Comparison of ENCODE assay signal across 8 cellular contexts in genomic region chr1:54887665-54888071, GRCh38. TPM values are rescaled to one million over a fixed set of nuclear protein-coding genes. Genes with fewer than 3 reads are reported as not detected.
DNase-seq lines count a peak whose midpoint lies in the region; ATAC-seq, FAIRE-seq and TF ChIP-seq lines count a peak whose summit lies in the region.

No MANE protein-coding gene starts in this region.

- H3K36me3 Mint-ChIP-seq in naive thymus-derived CD8-positive, alpha-beta T cell, result no peaks in the 10 kb centered on the region

- H2AFZ ChIP-seq in ACC112 (ENCODE audit: low read length, unreplicated experiment), result peak overlapping the region; percentile 19

- peaks cover 13 to 30% (median 18%) of the 10 kb centered on the region in 4 donors for H3K4me1 Mint-ChIP-seq in naive thymus-derived CD8-positive, alpha-beta T cell

- H3K36me3 ChIP-seq in ACC112 (ENCODE audit: insufficient read depth, low read length) (peaks cover 9% of the 10 kb centered on the region; the same call in 1 of the 2 replicates), SJCRH30 (no peaks in the 10 kb centered on the region), esophagus muscularis mucosa (no peaks in the 10 kb centered on the region)

- TF ChIP-seq CTCF in esophagus muscularis mucosa (IDR thresholded peaks at IDR 0.05), result no peak

- H3K4me3 ChIP-seq in ACC112 (ENCODE audit: low read depth, low read length), result peak overlapping the region; percentile 92
- H3K4me3 ChIP-seq in SJCRH30, result peak overlapping the region; percentile 76
- peak overlapping the region; percentile 65 to 74 (median 70) for H3K4me3 ChIP-seq in esophagus muscularis mucosa

- DNase-seq in SJCRH30 (no peak), esophagus muscularis mucosa (ENCODE audit: extremely low spot score) (no peak), NCI-H526 treated with DMSO at 0.1 percent for 48 hours (lab: John Stamatoyannopoulos, UW) (no peak), GM12891 (ENCODE audit: insufficient read length, low spot score) (no peak)
- DNase-seq in naive thymus-derived CD8-positive, alpha-beta T cell, result no peak

- H3K9me3 Mint-ChIP-seq in naive thymus-derived CD8-positive, alpha-beta T cell, result no peaks in the 10 kb centered on the region

- no peak for FAIRE-seq in GM12891 (lab: Jason Lieb, UNC)

- no peak overlapping the region for H3K27ac Mint-ChIP-seq in naive thymus-derived CD8-positive, alpha-beta T cell

- TF ChIP-seq EP300 in esophagus muscularis mucosa (IDR thresholded peaks at IDR 0.05), result no peak

- intact Hi-C loops in esophagus muscularis mucosa (cut with DNase I), result no loop called here

- H3K27ac ChIP-seq in ACC112 (ENCODE audit: low read depth, low read length), result no peak overlapping the region
- peak overlapping the region; percentile 42 for H3K27ac ChIP-seq in SJCRH30
- H3K27ac ChIP-seq in esophagus muscularis mucosa (replicated peaks in 1 of 4), result peak overlapping the region in 2 of 4 donors; percentile 41 to 54

- POLR2A ChIA-PET in naive thymus-derived CD8-positive, alpha-beta T cell (lab: Charles Lee), result interaction anchor here (0.6 to 0.9 kb wide), 2 partner anchors 477 to 1560 kb away, joined by 3 to 4 read pairs; no protein-coding TSS in a partner anchor

- H3K27me3 ChIP-seq in ACC112 (ENCODE audit: insufficient read depth, low read length), result no peaks in the 10 kb centered on the region
- no peaks in the 10 kb centered on the region for H3K27me3 ChIP-seq in SJCRH30
- peaks cover 0 to 6% (median 0%) of the 10 kb centered on the region in 4 donors for H3K27me3 ChIP-seq in esophagus muscularis mucosa

- peak; percentile 12 for ATAC-seq in GM21447 (IDR thresholded peaks at IDR 0.05; ENCODE audit: unreplicated experiment)
- ATAC-seq in naive thymus-derived CD8-positive, alpha-beta T cell, result no peak
- no peak for ATAC-seq in GM19023 (IDR thresholded peaks at IDR 0.05; ENCODE audit: unreplicated experiment)

- H3K4me3 Mint-ChIP-seq in naive thymus-derived CD8-positive, alpha-beta T cell, result peak overlapping the region; percentile 67 to 97 (median 88)

- H3K4me1 ChIP-seq in ACC112 (ENCODE audit: control insufficient read depth, insufficient read depth, low read length, unreplicated experiment) (peaks cover 35% of the 10 kb centered on the region), SJCRH30 (no peaks in the 10 kb centered on the region), esophagus muscularis mucosa (peaks cover 5 to 25% (median 22%) of the 10 kb centered on the region in 4 donors)

- H3K9me3 ChIP-seq in SJCRH30 (replicated peaks) (no peaks in the 10 kb centered on the region), esophagus muscularis mucosa (no peaks in the 10 kb centered on the region)

- TF ChIP-seq POLR2A in esophagus muscularis mucosa (IDR thresholded peaks at IDR 0.05; ENCODE audit: low read depth) (no peak), GM12891 (IDR thresholded peaks at IDR 0.05; ENCODE audit: low read depth, low read length) (no peak)

- peaks cover 35% of the 10 kb centered on the region for H3K79me2 ChIP-seq in ACC112 (ENCODE audit: control insufficient read depth, insufficient read depth, low read length, unreplicated experiment)

- peaks cover 15 to 30% (median 27%) of the 10 kb centered on the region in 5 donors for H3K27me3 Mint-ChIP-seq in naive thymus-derived CD8-positive, alpha-beta T cell

- 41% methylated on average over 8 of the region's 8 CpGs for WGBS in esophagus muscularis mucosa

TF ChIP-seq in GM12891, 5 proteins besides CTCF, POLR2A, EP300 and RAD21:
- no peak for TF ChIP-seq TAF1 (IDR thresholded peaks at IDR 0.05; ENCODE audit: low read depth, low read length)
- TF ChIP-seq POU2F2 (IDR thresholded peaks at IDR 0.05; ENCODE audit: low read depth, low read length), result no peak
- no peak for TF ChIP-seq SPI1 (IDR thresholded peaks at IDR 0.05; ENCODE audit: low read depth, low read length)
- no peak for TF ChIP-seq PAX5 (IDR thresholded peaks at IDR 0.05; ENCODE audit: insufficient read depth, low read length, severe bottlenecking)
- TF ChIP-seq POLR2AphosphoS5 (IDR thresholded peaks at IDR 0.05; ENCODE audit: low read depth, low read length), result no peak

RNA-seq across cellular contexts. Expression of gene DHCR24, which starts 0.7 kb away (rescaled TPM):
- 45.5 and 45.6 TPM in 2 replicates for total RNA-seq in SJCRH30 (2014; rRNA removed; shearing (Covaris generic))
- 10 to 100 TPM; 10.8 to 16.1 (median 13.1) TPM for total RNA-seq in esophagus muscularis mucosa
- 1 to 10 TPM; 4.0 to 4.2 TPM for total RNA-seq in naive thymus-derived CD8-positive, alpha-beta T cell
- 1 to 10 TPM; 1.8 to 3.4 (median 3.4) TPM for polyA plus RNA-seq in naive thymus-derived CD8-positive, alpha-beta T cell
- 59.4 TPM for polyA plus RNA-seq in GM12891 (2012; ENCODE audit: low read depth, missing spikeins)
